9 cellular contexts compared by ENCODE assay signal in genomic region chr2:45237850-45238542, GRCh38.
DNase-seq lines count a peak whose midpoint lies in the region; ATAC-seq, FAIRE-seq and TF ChIP-seq lines count a peak whose summit lies in the region.
"Had no signal": no experiment of that assay in that cellular context is flagged by ENCODE, and none has a peak within 500 bp of the region (broad histone marks: within the 10 kb centered on the region; RNA-seq: fewer than 3 reads in every experiment).

No MANE protein-coding gene starts in this region.

- H2AFZ ChIP-seq in endothelial cell of umbilical vein (ENCODE audit: low read depth, low read length): peak overlapping the region; percentile 23

- peaks cover 34% of the 10 kb centered on the region for H3K4me1 ChIP-seq in endothelial cell of umbilical vein (ENCODE audit: control insufficient read depth, extremely low read depth, insufficient read depth, low read length)

- no peaks in the 10 kb centered on the region for H3K36me3 ChIP-seq in endothelial cell of umbilical vein (ENCODE audit: control insufficient read depth in 2 of 2, extremely low read depth in 1 of 2, insufficient read depth in 2 of 2, low read length in 2 of 2)

- H3K79me2 ChIP-seq in endothelial cell of umbilical vein (ENCODE audit: control insufficient read depth, insufficient read depth, low read length): no peaks in the 10 kb centered on the region

- H4K20me1 ChIP-seq in endothelial cell of umbilical vein (replicated peaks; ENCODE audit: control insufficient read depth, extremely low read depth, insufficient read depth, low read length): no peaks in the 10 kb centered on the region

- intact Hi-C loops in endothelial cell of umbilical vein (cut with micrococcal nuclease) (loop anchor here (2.0 kb wide), 1 partner anchor 25 kb away; no protein-coding TSS in a partner anchor), sciatic nerve (cut with DNase I) (no loop called here)

- CTCF ChIA-PET in endothelial cell of umbilical vein (lab: Charles Lee): interaction anchor here (0.8 to 2.4 kb wide), 8 partner anchors 18 to 257 kb away, joined by 3 to 8 read pairs (median 5); no protein-coding TSS in a partner anchor

- dilution Hi-C loops in endothelial cell of umbilical vein (cut with MboI; ENCODE audit: extremely low pct_ligation_motif_present, low sequenced_read_pairs): no loop called here

- FAIRE-seq in endothelial cell of umbilical vein (lab: Jason Lieb, UNC): no peak
- FAIRE-seq: A204.1 had no signal

- H3K4me3 ChIP-seq in NB4 (ENCODE audit: low read depth, low read length) (no peak overlapping the region), endothelial cell of umbilical vein (replicated peaks in 1 of 3; ENCODE audit: insufficient read depth in 1 of 3, low read depth in 1 of 3, low read length in 3 of 3) (no peak overlapping the region)

- no TSS peak for BruUV-seq in endothelial cell of umbilical vein (replicated peaks; lab: Mats Ljungman, UMichigan)

- TF ChIP-seq CTCF in NB4 (IDR thresholded peaks at IDR 0.05; ENCODE audit: low read depth, low read length) (no peak), endothelial cell of umbilical vein (IDR thresholded peaks at IDR 0.05; ENCODE audit: extremely low read depth in 1 of 2, insufficient read depth in 1 of 2, low read depth in 1 of 2, low read length in 2 of 2) (peak in 1 of 2 donors; percentile 16)

- no peak overlapping the region for H3K4me2 ChIP-seq in endothelial cell of umbilical vein (ENCODE audit: insufficient read depth, low read length)

- no peak overlapping the region for H3K9ac ChIP-seq in endothelial cell of umbilical vein (replicated peaks; ENCODE audit: extremely low read depth, insufficient read depth, low read length)

- POLR2A ChIA-PET in endothelial cell of umbilical vein (lab: Charles Lee): interaction anchor here (0.6 kb wide), 2 partner anchors 377 to 1634 kb away, joined by 3 to 4 read pairs; no protein-coding TSS in a partner anchor

- peak overlapping the region; percentile 7 for H3K27ac ChIP-seq in endothelial cell of umbilical vein (ENCODE audit: insufficient read depth, low read depth, low read length)

- H3K9me3 ChIP-seq in endothelial cell of umbilical vein (replicated peaks; ENCODE audit: control insufficient read depth, insufficient read depth, low read length): no peaks in the 10 kb centered on the region

- H3K27me3 ChIP-seq in endothelial cell of umbilical vein (ENCODE audit: control insufficient read depth in 2 of 2, insufficient read depth in 2 of 2, low read length in 2 of 2): no peaks in the 10 kb centered on the region

- no peaks in the 10 kb centered on the region for H3K9me1 ChIP-seq in endothelial cell of umbilical vein (replicated peaks; ENCODE audit: control insufficient read depth, extremely low read depth, insufficient read depth, low read length)

- TF ChIP-seq POLR2A in NB4 (IDR thresholded peaks at IDR 0.05; ENCODE audit: extremely low read depth, insufficient read length) (no peak), endothelial cell of umbilical vein (IDR thresholded peaks at IDR 0.05; ENCODE audit: low read depth, low read length) (no peak)

- peak; percentile 13 for DNase-seq in DMS153 (lab: John Stamatoyannopoulos, UW)
- no peak for DNase-seq in DMS153 treated with DMSO at 0.1 percent for 48 hours (lab: John Stamatoyannopoulos, UW; ENCODE audit: unreplicated experiment)
- peak; percentile 91 for DNase-seq in NB4 (ENCODE audit: low read depth)
- peak; percentile 62 for DNase-seq in endothelial cell of umbilical vein (ENCODE audit: low read depth, low spot score)
- DNase-seq in sciatic nerve (ENCODE audit: low spot score): no peak
- no peak for DNase-seq in NCI-H146 (lab: John Stamatoyannopoulos, UW)

- ATAC-seq in sciatic nerve (peak; percentile 48), HG02678 (IDR thresholded peaks at IDR 0.05; ENCODE audit: unreplicated experiment) (no peak), HG03571 (IDR thresholded peaks at IDR 0.05; ENCODE audit: unreplicated experiment) (no peak)

TF ChIP-seq in endothelial cell of umbilical vein, 7 proteins besides CTCF, POLR2A, EP300 and RAD21:
- no peak for TF ChIP-seq EZH2 (IDR thresholded peaks at IDR 0.05; ENCODE audit: borderline replicate concordance, low read depth, low read length, severe bottlenecking)
- TF ChIP-seq GATA2 (IDR thresholded peaks at IDR 0.05; ENCODE audit: insufficient read depth, insufficient read length, low read depth, low read length): peak; percentile 83
- peak; percentile 93 for TF ChIP-seq FOS (IDR thresholded peaks at IDR 0.05; ENCODE audit: borderline replicate concordance, insufficient read depth, low read length)
- peak; percentile 23 for TF ChIP-seq JUN (IDR thresholded peaks at IDR 0.05; ENCODE audit: borderline replicate concordance, insufficient read depth, insufficient read length, low read depth)
- TF ChIP-seq MYC (IDR thresholded peaks at IDR 0.05; ENCODE audit: low read depth, low read length): no peak
- TF ChIP-seq POLR2AphosphoS5 (IDR thresholded peaks at IDR 0.05; ENCODE audit: insufficient read depth, low read depth, low read length): peak; percentile 83
- no peak for TF ChIP-seq MAX (IDR thresholded peaks at IDR 0.05; ENCODE audit: insufficient read depth, insufficient read length)
TF ChIP-seq in endothelial cell of umbilical vein: peak in this region for 4.

Comparison
In these comparisons a context has a peak if more than half of its experiments do, and no peak if none do; other contexts are left out.
1. DNase-seq: peak in DMS153 (single experiment), NB4 (single experiment) and endothelial cell of umbilical vein (single experiment); none in DMS153 treated with DMSO at 0.1 percent for 48 hours (single experiment), sciatic nerve (single experiment) and NCI-H146 (single experiment).